ENCODE assay signal across 12 cellular contexts in genomic region chr9:82466616-82467251, GRCh38.
A peak's percentile ranks its signal among the peaks of the same experiment; 100 is the strongest.
DNase-seq lines count a peak whose midpoint lies in the region; ATAC-seq and TF ChIP-seq lines count a peak whose summit lies in the region.
"Had no signal": no experiment of that assay in that cellular context is flagged by ENCODE, and none has a peak within 500 bp of the region (broad histone marks: within the 10 kb centered on the region; RNA-seq: fewer than 3 reads in every experiment).

No MANE protein-coding gene starts in this region.

- H3K79me1 ChIP-seq in neuronal stem cell (ENCODE audit: low read depth, low read length), result no peaks in the 10 kb centered on the region

- intact Hi-C loops in colonic mucosa (cut with DNase I), result no loop called here
- intact Hi-C loops in PC-9 (cut with micrococcal nuclease; ENCODE audit: unreplicated experiment), result no loop called here

- no peak overlapping the region for H3K18ac ChIP-seq in neuronal stem cell (ENCODE audit: low read length)

- no peak overlapping the region for H3K4ac ChIP-seq in neuronal stem cell (ENCODE audit: low read length)

- H2AFZ ChIP-seq in neuronal stem cell (ENCODE audit: low read length), result no peak overlapping the region
- no peak overlapping the region for H2AFZ ChIP-seq in PC-9
- H2AFZ ChIP-seq: parathyroid adenoma had no signal

- H2BK120ac ChIP-seq in neuronal stem cell (ENCODE audit: low read depth, low read length), result no peak overlapping the region

- H2AK5ac ChIP-seq in neuronal stem cell (ENCODE audit: low read depth, low read length), result no peak overlapping the region

- no peaks in the 10 kb centered on the region for H4K20me1 ChIP-seq in PC-9 (ENCODE audit: insufficient read depth)

- no peaks in the 10 kb centered on the region for H3K79me2 ChIP-seq in PC-9 (ENCODE audit: low read depth)
- H3K79me2 ChIP-seq: parathyroid adenoma had no signal

- TF ChIP-seq CTCF in fibroblast of mammary gland (conservative IDR thresholded peaks at IDR 0.05; ENCODE audit: control insufficient read depth, insufficient read depth, low read depth, low read length), result peak; percentile 32
- no peak for TF ChIP-seq CTCF in colonic mucosa (IDR thresholded peaks at IDR 0.05)
- TF ChIP-seq CTCF in PC-9 (conservative IDR thresholded peaks at IDR 0.05), result no peak

- H2BK12ac ChIP-seq in neuronal stem cell (ENCODE audit: low read length), result no peak overlapping the region

- WGBS in neuronal stem cell (ENCODE audit: extremely low coverage in 2 of 2, insufficient read length in 2 of 2, insufficient replicate concordance in 1 of 2), 2 donors, result no CpG with 5 or more reads among the region's 11 CpGs

- H3K27ac ChIP-seq in neuronal stem cell (replicated peaks; ENCODE audit: low read length), result no peak overlapping the region
- no peak overlapping the region for H3K27ac ChIP-seq in colonic mucosa
- H3K27ac ChIP-seq in PC-9, result no peak overlapping the region
- H3K27ac ChIP-seq: gastrocnemius medialis, parathyroid adenoma had no signal

- POLR2A ChIA-PET in PC-9 (lab: Charles Lee; ENCODE audit: unreplicated experiment), result no interaction called here

- no TSS peak for BruUV-seq in PC-9 (replicated peaks; lab: Mats Ljungman, UMichigan)

- no peak overlapping the region for H4K91ac ChIP-seq in neuronal stem cell (ENCODE audit: low read depth, low read length, poor library complexity)

- no peaks in the 10 kb centered on the region for H3K4me1 ChIP-seq in neuronal stem cell (ENCODE audit: control insufficient read depth in 2 of 2, insufficient read depth in 1 of 2, low read depth in 1 of 2, low read length in 2 of 2)
- no peaks in the 10 kb centered on the region for H3K4me1 ChIP-seq in colonic mucosa
- H3K4me1 ChIP-seq in PC-9 (replicated peaks; ENCODE audit: insufficient read depth), result no peaks in the 10 kb centered on the region
- H3K4me1 ChIP-seq: gastrocnemius medialis, parathyroid adenoma had no signal

- peak; percentile 17 for DNase-seq in Daoy (ENCODE audit: low read depth)
- peak; percentile 48 for DNase-seq in NCI-H82 treated with DMSO at 0.1 percent for 48 hours (lab: John Stamatoyannopoulos, UW; ENCODE audit: unreplicated experiment)
- peak; percentile 20 for DNase-seq in fibroblast of mammary gland (ENCODE audit: low read depth)
- DNase-seq in neuronal stem cell (ENCODE audit: low spot score), result peak; percentile 41
- no peak for DNase-seq in GM19238 (ENCODE audit: insufficient read length, low spot score)
- no peak for DNase-seq in colonic mucosa
- no peak for DNase-seq in PC-9
- DNase-seq: activated naive CD8-positive, alpha-beta T cell treated with anti-CD3 and anti-CD28 coated beads, Interleukin-2, amount 10 ng/mL, durations not matched to agents 7 days and 5 days; gastrocnemius medialis; NCI-H774 had no signal

- no peak overlapping the region for H4K8ac ChIP-seq in neuronal stem cell (ENCODE audit: low read depth, low read length)

- H3K36me3 ChIP-seq in neuronal stem cell (replicated peaks in 1 of 2; ENCODE audit: control insufficient read depth in 2 of 2, insufficient read depth in 2 of 2, low read length in 2 of 2) (no peaks in the 10 kb centered on the region), colonic mucosa (no peaks in the 10 kb centered on the region), PC-9 (ENCODE audit: low read depth) (no peaks in the 10 kb centered on the region)
- H3K36me3 ChIP-seq: gastrocnemius medialis had no signal

- no peak overlapping the region for H3K4me2 ChIP-seq in neuronal stem cell (ENCODE audit: insufficient read depth, low read length, poor library complexity, severe bottlenecking)
- H3K4me2 ChIP-seq in PC-9, result no peak overlapping the region

- CTCF ChIA-PET in PC-9 (lab: Charles Lee), result no interaction called here

- H3K9me3 ChIP-seq in neuronal stem cell (replicated peaks in 1 of 2; ENCODE audit: control insufficient read depth in 2 of 2, insufficient read depth in 1 of 2, low read depth in 1 of 2, low read length in 2 of 2), result no peaks in the 10 kb centered on the region
- H3K9me3 ChIP-seq in colonic mucosa, result no peaks in the 10 kb centered on the region
- peaks cover 4% of the 10 kb centered on the region; the same call in 1 of the 2 replicates for H3K9me3 ChIP-seq in PC-9 (ENCODE audit: insufficient read depth, low read depth)
- H3K9me3 ChIP-seq: gastrocnemius medialis had no signal

- ATAC-seq in HG02870 (IDR thresholded peaks at IDR 0.05; ENCODE audit: unreplicated experiment), result no peak
- ATAC-seq: gastrocnemius medialis had no signal

- H3K9ac ChIP-seq in neuronal stem cell (ENCODE audit: low read depth, low read length, poor library complexity), result no peak overlapping the region
- H3K9ac ChIP-seq in colonic mucosa (ENCODE audit: low read depth in 2 of 2, low read length in 2 of 2), result peak overlapping the region in 1 of 2 donors; percentile 2
- H3K9ac ChIP-seq: parathyroid adenoma had no signal

- H3K23ac ChIP-seq in neuronal stem cell (ENCODE audit: low read depth, low read length, poor library complexity), result no peak overlapping the region

- H3K27me3 ChIP-seq in neuronal stem cell (ENCODE audit: control insufficient read depth in 3 of 3, insufficient read depth in 3 of 3, low read depth in 1 of 3, low read length in 3 of 3) (no peaks in the 10 kb centered on the region), colonic mucosa (no peaks in the 10 kb centered on the region), PC-9 (ENCODE audit: insufficient read depth, low read depth) (no peaks in the 10 kb centered on the region)
- H3K27me3 ChIP-seq: gastrocnemius medialis had no signal

- H3K9me2 ChIP-seq in PC-9 (ENCODE audit: insufficient read depth), result no peaks in the 10 kb centered on the region; the same call in 1 of the 2 replicates

- no peak overlapping the region for H3K14ac ChIP-seq in neuronal stem cell (ENCODE audit: low read length)

- H3F3A ChIP-seq in PC-9 (ENCODE audit: insufficient read depth, low read depth), result no peaks in the 10 kb centered on the region

- H2BK5ac ChIP-seq in neuronal stem cell (ENCODE audit: low read length), result no peak overlapping the region

- H3K4me3 ChIP-seq in fibroblast of mammary gland (ENCODE audit: control insufficient read depth, low read depth, low read length) (no peak overlapping the region), neuronal stem cell (ENCODE audit: low read length in 2 of 2) (no peak overlapping the region), colonic mucosa (no peak overlapping the region), PC-9 (no peak overlapping the region)
- H3K4me3 ChIP-seq: gastrocnemius medialis had no signal

- no peak overlapping the region for H2BK15ac ChIP-seq in neuronal stem cell (ENCODE audit: low read length)

Comparison
In these comparisons a context has a peak if more than half of its experiments do, and no peak if none do; other contexts are left out.
1. DNase-seq: peak in Daoy (single experiment), NCI-H82 treated with DMSO at 0.1 percent for 48 hours (single experiment), fibroblast of mammary gland (single experiment) and neuronal stem cell (single experiment); none in GM19238 (single experiment), colonic mucosa (single experiment) and PC-9 (0 of 2).